ENCODE assay signal across 8 cellular contexts in the genomic region with DNA sequence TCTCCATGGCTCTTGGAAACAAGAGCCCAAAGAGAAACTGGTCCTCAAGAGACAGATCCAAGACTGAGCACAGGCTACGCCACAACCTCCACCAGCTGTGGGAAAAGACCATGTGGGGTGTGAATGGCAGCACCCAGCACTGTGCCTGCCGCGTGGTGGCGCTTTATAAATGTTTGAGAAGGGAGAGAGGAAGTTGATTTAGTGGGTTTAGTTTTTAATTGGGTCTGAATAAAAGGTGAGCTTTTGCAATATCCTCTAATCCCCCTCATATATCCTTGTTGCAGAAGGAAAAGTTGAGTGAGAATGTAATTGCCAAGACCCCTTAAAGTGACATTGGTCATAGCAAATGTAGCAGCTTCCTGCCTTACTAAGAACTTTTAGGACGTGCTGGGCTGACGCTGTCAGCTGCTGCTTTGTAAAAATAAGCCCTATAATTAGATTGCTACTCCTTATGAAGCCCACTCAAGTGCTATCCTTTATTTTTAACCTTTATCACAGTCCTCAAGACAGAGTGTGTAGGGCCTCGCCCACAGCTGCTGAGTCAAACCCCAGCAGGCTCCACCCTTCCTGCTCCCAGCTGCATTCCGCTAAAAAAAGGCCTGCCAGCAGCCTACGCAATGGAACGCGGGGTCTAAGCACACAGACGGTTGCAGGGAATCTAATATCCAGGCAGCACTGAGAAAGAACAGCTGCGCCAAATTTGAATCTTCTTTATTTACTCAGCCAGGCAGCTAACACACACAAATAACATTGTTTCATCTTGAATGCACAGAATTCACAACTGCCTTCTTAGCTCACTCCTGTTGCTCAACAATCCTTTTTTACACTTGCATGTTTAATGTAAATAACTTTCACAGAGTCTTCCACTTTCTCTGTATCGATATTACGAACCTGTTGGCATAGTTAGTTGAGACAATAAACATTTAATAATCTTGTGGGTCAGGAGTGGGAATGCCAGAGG. TPM values are rescaled to one million over a fixed set of nuclear protein-coding genes. Genes with fewer than 3 reads are reported as not detected.
A peak's percentile ranks its signal among the peaks of the same experiment; 100 is the strongest.
DNase-seq lines count a peak whose midpoint lies in the region; ATAC-seq, FAIRE-seq and TF ChIP-seq lines count a peak whose summit lies in the region.

No MANE protein-coding gene starts in this region.

- H2AFZ ChIP-seq in GM12878 (ENCODE audit: control insufficient read depth, low read depth, low read length) = peak overlapping the region; percentile 29

- BruUV-seq in GM12878 (replicated peaks; lab: Mats Ljungman, UMichigan) = no TSS peak

- no peaks in the 10 kb centered on the region for H3K9me3 ChIP-seq in GM12878 (replicated peaks; ENCODE audit: control insufficient read depth, insufficient read depth, low read length)
- no peaks in the 10 kb centered on the region for H3K9me3 ChIP-seq in iPS-18a (ENCODE audit: control insufficient read depth, low read depth, low read length)

- WGBS in GM12878 (ENCODE audit: insufficient coverage, insufficient replicate concordance, low lambda C conversion rate, missing lambda C conversion rate) = 7% methylated on average over 15 of the region's 15 CpGs

- H3K27me3 ChIP-seq in GM12878 (replicated peaks in 1 of 2; ENCODE audit: control insufficient read depth in 2 of 2, insufficient read depth in 2 of 2, low read length in 1 of 2) = no peaks in the 10 kb centered on the region
- no peaks in the 10 kb centered on the region for H3K27me3 ChIP-seq in iPS-18a (ENCODE audit: control insufficient read depth, insufficient read depth, low read length)

- CTCF ChIA-PET in GM12878 (lab: Yijun Ruan, JAX) = interaction anchor here (0.6 to 5.0 kb wide), 61 partner anchors 8 to 792 kb away, joined by 3 to 39 read pairs (median 5); a partner anchor contains a TSS

- FAIRE-seq in GM12878 (lab: Jason Lieb, UNC) = no peak

- H4K20me1 ChIP-seq in GM12878 (ENCODE audit: control insufficient read depth, insufficient read depth) = no peaks in the 10 kb centered on the region

- H3K4me3 ChIP-seq in GM12878 (no peak overlapping the region), iPS-18a (ENCODE audit: low read length) (peak overlapping the region; percentile 39), skeletal muscle cell (ENCODE audit: low read depth, low read length) (peak overlapping the region; percentile 30)

- POLR2A ChIA-PET in GM12878 (lab: Charles Lee) = interaction anchor here (0.6 to 1.2 kb wide), 4 partner anchors 9 to 48 kb away, joined by 3 to 5 read pairs (median 3); a partner anchor contains a TSS

- no peaks in the 10 kb centered on the region for H3K79me2 ChIP-seq in GM12878 (ENCODE audit: control insufficient read depth, insufficient read depth, low read length)

- H3K4me2 ChIP-seq in GM12878 (ENCODE audit: control insufficient read depth, insufficient read depth) = peak overlapping the region; percentile 74

- no peak for TF ChIP-seq EP300 in GM12878 (IDR thresholded peaks at IDR 0.05; ENCODE audit: borderline replicate concordance in 1 of 2, control insufficient read depth in 1 of 2, low read depth in 2 of 2, low read length in 2 of 2)

- TF ChIP-seq CTCF in GM12878 (IDR thresholded peaks at IDR 0.05 in 2 of 3, conservative IDR thresholded peaks at IDR 0.05 in 1 of 3; ENCODE audit: control insufficient read depth in 2 of 3, extremely low read depth in 1 of 3, insufficient read depth in 1 of 3, low read depth in 3 of 3, low read length in 3 of 3) = peak; percentile 64 to 76 (median 75)

- in situ Hi-C loops in GM12878 (cut with MboI) = loop anchor here (5.0 to 25.0 kb wide), 4 partner anchors 393 to 1315 kb away; a partner anchor contains a TSS

- peak; percentile 17; the same call in 1 of the 2 replicates for TF ChIP-seq POLR2A in GM12878 (IDR thresholded peaks at IDR 0.05; ENCODE audit: low read depth, low read length)

- H3K27ac ChIP-seq in GM12878 (ENCODE audit: control insufficient read depth, insufficient read depth) (peak overlapping the region; percentile 7), iPS-18a (ENCODE audit: low read length) (no peak overlapping the region)

- SMC1A ChIA-PET in GM12878 (lab: Charles Lee; ENCODE audit: uncharacterized antibody, unreplicated experiment) = interaction anchor here (0.7 to 4.1 kb wide), 39 partner anchors 9 to 788 kb away, joined by 3 to 70 read pairs (median 4); a partner anchor contains a TSS

- ATAC-seq in GM21825 (IDR thresholded peaks at IDR 0.05; ENCODE audit: unreplicated experiment) = peak; percentile 63
- ATAC-seq in GM12878 = peak; percentile 92

- peaks cover 19% of the 10 kb centered on the region for H3K4me1 ChIP-seq in GM12878 (ENCODE audit: control insufficient read depth, insufficient read depth, low read length)
- peaks cover 28% of the 10 kb centered on the region for H3K4me1 ChIP-seq in iPS-18a (ENCODE audit: control insufficient read depth, low read depth, low read length)

- intact Hi-C loops in GM12878 (cut with micrococcal nuclease; ENCODE audit: unreplicated experiment) = loop anchor here (2.0 to 10.0 kb wide), 7 partner anchors 47 to 787 kb away; a partner anchor contains a TSS

- H3K9ac ChIP-seq in GM12878 (ENCODE audit: control insufficient read depth, insufficient read depth, low read length) (peak overlapping the region; percentile 19; the same call in 1 of the 2 replicates), iPS-18a (ENCODE audit: low read length) (peak overlapping the region; percentile 2)

- peak; percentile 91 for DNase-seq in Daoy (ENCODE audit: low read depth)
- peak; percentile 84 for DNase-seq in M059J (ENCODE audit: low read depth)
- DNase-seq in T1000 (lab: John Stamatoyannopoulos, UW) = peak; percentile 24
- DNase-seq in GM12878 (ENCODE audit: low read depth, low spot score) = no peak
- peak; percentile 93 for DNase-seq in skeletal muscle cell (ENCODE audit: low read depth)
- no peak for DNase-seq in cerebellar nuclear complex (lab: John Stamatoyannopoulos, UW)

- RAD21 ChIA-PET in GM12878 (lab: Charles Lee; ENCODE audit: unreplicated experiment) = interaction anchor here (0.6 to 3.3 kb wide), 28 partner anchors 11 to 788 kb away, joined by 3 to 35 read pairs (median 4); a partner anchor contains a TSS

- no peaks in the 10 kb centered on the region for H3K36me3 ChIP-seq in GM12878 (ENCODE audit: control insufficient read depth in 2 of 2, insufficient read depth in 2 of 2, low read length in 1 of 2)
- H3K36me3 ChIP-seq in iPS-18a (ENCODE audit: control insufficient read depth, low read depth, low read length) = no peaks in the 10 kb centered on the region

- TF ChIP-seq RAD21 in GM12878 (IDR thresholded peaks at IDR 0.05; ENCODE audit: insufficient read depth, low read depth, low read length) = peak; percentile 46

TF ChIP-seq in GM12878, 131 proteins besides CTCF, POLR2A, EP300 and RAD21 (continues in another document):
- TF ChIP-seq RUNX3 (IDR thresholded peaks at IDR 0.05; ENCODE audit: low read length) (peak; percentile 25; the same call in 1 of the 2 replicates), SMC3 (IDR thresholded peaks at IDR 0.05; ENCODE audit: borderline replicate concordance, low read length) (peak; percentile 61; the same call in 1 of the 2 replicates), SUPT20H (IDR thresholded peaks at IDR 0.05; ENCODE audit: borderline replicate concordance, control insufficient read depth, low read depth, low read length) (no peak), SIN3A (IDR thresholded peaks at IDR 0.05; ENCODE audit: low read depth, low read length) (no peak), TAF1 (IDR thresholded peaks at IDR 0.05; ENCODE audit: borderline replicate concordance, low read depth, low read length) (0 out of 2 replicates have a peak, but pooled peaks have one; percentile 34), YY1 (IDR thresholded peaks at IDR 0.05; ENCODE audit: low read depth, low read length) (peak; percentile 68; the same call in 1 of the 2 replicates), POU2F2 (IDR thresholded peaks at IDR 0.05; ENCODE audit: borderline replicate concordance, low read depth, low read length) (peak; percentile 37; the same call in 1 of the 3 replicates), SPI1 (IDR thresholded peaks at IDR 0.05; ENCODE audit: borderline replicate concordance, insufficient read depth, low read depth, low read length) (peak; percentile 69; the same call in 1 of the 2 replicates)
- TF ChIP-seq, protein P1, sequence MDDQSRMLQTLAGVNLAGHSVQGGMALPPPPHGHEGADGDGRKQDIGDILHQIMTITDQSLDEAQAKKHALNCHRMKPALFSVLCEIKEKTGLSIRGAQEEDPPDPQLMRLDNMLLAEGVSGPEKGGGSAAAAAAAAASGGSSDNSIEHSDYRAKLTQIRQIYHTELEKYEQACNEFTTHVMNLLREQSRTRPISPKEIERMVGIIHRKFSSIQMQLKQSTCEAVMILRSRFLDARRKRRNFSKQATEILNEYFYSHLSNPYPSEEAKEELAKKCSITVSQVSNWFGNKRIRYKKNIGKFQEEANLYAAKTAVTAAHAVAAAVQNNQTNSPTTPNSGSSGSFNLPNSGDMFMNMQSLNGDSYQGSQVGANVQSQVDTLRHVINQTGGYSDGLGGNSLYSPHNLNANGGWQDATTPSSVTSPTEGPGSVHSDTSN (IDR thresholded peaks at IDR 0.05; ENCODE audit: insufficient replicate concordance, low read depth, low read length) = peak; percentile 30

RNA-seq across cellular contexts. Expression of a gene that starts 47.3 kb away (rescaled TPM):
- total RNA-seq in Daoy (2014; rRNA removed; shearing (Covaris generic)) = 546 and 627 TPM in 2 replicates
- 595 and 661 TPM in 2 replicates for total RNA-seq in M059J (2014; rRNA removed; shearing (Covaris generic))
- total RNA-seq in GM12878 (2013; cell fraction: nucleolus; rRNA removed) = 57.5 and 63.1 TPM in 2 replicates
- 98.7 and 102 TPM in 2 replicates for total RNA-seq in GM12878 (2014; rRNA removed)
- total RNA-seq in GM12878 (2014; rRNA removed; fragmentation: Illumina TruSeq; extraction: Trizol) = 105 and 110 TPM in 2 replicates
- 121 and 122 TPM in 2 replicates for total RNA-seq in GM12878 (2021)
- polyA plus RNA-seq in GM12878 (2011; ENCODE audit: low read depth) = 65.0 TPM
- 145 and 151 TPM in 2 replicates for polyA plus RNA-seq in GM12878 (2011; rRNA removed)
- polyA plus RNA-seq in GM12878 (2011; cell fraction: cytosol; rRNA removed) = 105 and 131 TPM in 2 replicates
- 76.3 and 87.9 TPM in 2 replicates for polyA plus RNA-seq in GM12878 (2011; cell fraction: nucleus; rRNA removed)
- polyA plus RNA-seq in GM12878 (2012) = 74.4 and 107 TPM in 2 replicates
- polyA plus RNA-seq in GM12878 (2014; fragmentation: Illumina TruSeq; extraction: Trizol) = 130 and 143 TPM in 2 replicates
- 100 to 1,000 TPM; 204 to 230 TPM for polyA plus RNA-seq in GM12878 (2014; fragmentation: Nextera tagmentation; extraction: Ambion mirVana)
- polyA plus RNA-seq in GM12878 (2014; rRNA removed) = 70.7 and 73.8 TPM in 2 replicates
- polyA plus RNA-seq in GM12878 (2016; fragmentation: Nextera tagmentation; extraction: Ambion mirVana) = 100 to 1,000 TPM; 147 to 162 TPM
- polyA minus RNA-seq in GM12878 (2011; rRNA and poly(A)+ RNA removed) = 147 and 151 TPM in 2 replicates
- 43.0 and 63.6 TPM in 2 replicates for polyA minus RNA-seq in GM12878 (2011; cell fraction: cytosol; rRNA and poly(A)+ RNA removed)
- polyA minus RNA-seq in GM12878 (2011; cell fraction: nucleus; rRNA and poly(A)+ RNA removed) = 31.8 and 40.7 TPM in 2 replicates

Comparison
In these comparisons a context has a peak if more than half of its experiments do, and no peak if none do; other contexts are left out.
1. DNase-seq: peak in Daoy (single experiment), M059J (single experiment), T1000 (single experiment) and skeletal muscle cell (single experiment); none in GM12878 (single experiment) and cerebellar nuclear complex (0 of 2).